In genomic region chr4:130322439-130322838, GRCh38 we compare ENCODE assay signal across 9 cellular contexts.
"Had no signal": no experiment of that assay in that cellular context is flagged by ENCODE, and none has a peak within 500 bp of the region (broad histone marks: within the 10 kb centered on the region; RNA-seq: fewer than 3 reads in every experiment).

No MANE protein-coding gene starts in this region.

- H3K9me3 ChIP-seq: HAP-1 had no signal

- DNase-seq: GOT3, H7, HFFc6, Karpas-422, KBM-7 had no signal

- H3K4me3 Mint-ChIP-seq: HFFc6 had no signal

- H3K9ac ChIP-seq: KMS-11 had no signal

- H3K9me3 Mint-ChIP-seq: HFFc6 had no signal

- FAIRE-seq: HTR-8/SVneo had no signal

- H3K4me2 ChIP-seq: KMS-11 had no signal

- H3K4me3 ChIP-seq: HAP-1 had no signal

- ATAC-seq: HCT116 had no signal

- H3K27ac ChIP-seq: KMS-11 had no signal

- H3K27ac Mint-ChIP-seq: HFFc6 had no signal

- H3K36me3 ChIP-seq: HAP-1 had no signal
